Comparison of ENCODE assay signal across 16 cellular contexts in the genomic region with DNA sequence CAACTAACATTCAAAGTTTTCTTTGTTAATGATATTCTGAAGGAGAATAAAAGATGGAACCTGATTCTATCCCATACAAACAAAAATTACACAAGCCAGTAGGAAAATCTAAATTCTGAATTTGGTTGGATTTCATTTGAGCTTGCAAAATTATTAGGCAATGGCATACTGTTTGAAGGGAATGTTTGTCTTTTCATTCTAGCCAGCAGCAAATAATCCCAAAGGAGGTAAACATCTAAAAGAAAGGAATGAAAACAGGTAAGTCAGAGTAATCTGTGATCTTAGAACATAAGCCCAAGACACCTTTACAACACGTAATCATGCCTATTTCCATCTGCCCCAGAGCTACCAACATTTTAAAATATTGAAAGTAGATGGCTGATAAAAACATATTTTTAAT.
DNase-seq lines count a peak whose midpoint lies in the region; ATAC-seq lines count a peak whose summit lies in the region.
"Had no signal": no experiment of that assay in that cellular context is flagged by ENCODE, and none has a peak within 500 bp of the region (broad histone marks: within the 10 kb centered on the region; RNA-seq: fewer than 3 reads in every experiment).

No MANE protein-coding gene starts in this region.

- no peak overlapping the region for H2AK5ac ChIP-seq in neuronal stem cell (ENCODE audit: low read depth, low read length)

- no peak overlapping the region for H4K8ac ChIP-seq in neuronal stem cell (ENCODE audit: low read depth, low read length)

- H3K79me2 ChIP-seq in ACC112 (ENCODE audit: control insufficient read depth, insufficient read depth, low read length, unreplicated experiment) = no peaks in the 10 kb centered on the region

- H2BK120ac ChIP-seq in neuronal stem cell (ENCODE audit: low read depth, low read length) = no peak overlapping the region

- no peak overlapping the region for H3K9ac ChIP-seq in adipocyte (ENCODE audit: low read length)
- H3K9ac ChIP-seq in neuronal stem cell (ENCODE audit: low read depth, low read length, poor library complexity) = no peak overlapping the region

- peaks cover 20% of the 10 kb centered on the region for H3K4me1 ChIP-seq in ACC112 (ENCODE audit: control insufficient read depth, insufficient read depth, low read length, unreplicated experiment)
- peaks cover 8% of the 10 kb centered on the region for H3K4me1 ChIP-seq in adipocyte (ENCODE audit: control insufficient read depth, insufficient read depth, low read length)
- peaks cover 0 to 33% of the 10 kb centered on the region in 2 donors for H3K4me1 ChIP-seq in neuronal stem cell (ENCODE audit: control insufficient read depth in 2 of 2, insufficient read depth in 1 of 2, low read depth in 1 of 2, low read length in 2 of 2)

- no peak overlapping the region for H2BK5ac ChIP-seq in neuronal stem cell (ENCODE audit: low read length)

- H3K18ac ChIP-seq in neuronal stem cell (ENCODE audit: low read length) = no peak overlapping the region

- no peaks in the 10 kb centered on the region for H3K79me1 ChIP-seq in neuronal stem cell (ENCODE audit: low read depth, low read length)

- no CpG with 5 or more reads among the region's 1 CpG for WGBS in neuronal stem cell (ENCODE audit: extremely low coverage in 2 of 2, insufficient read length in 2 of 2, insufficient replicate concordance in 1 of 2), 2 donors

- no peak overlapping the region for H3K4me2 ChIP-seq in neuronal stem cell (ENCODE audit: insufficient read depth, low read length, poor library complexity, severe bottlenecking)

- ATAC-seq in left lobe of liver (peak; percentile 50), GM18858 (IDR thresholded peaks at IDR 0.05; ENCODE audit: unreplicated experiment) (no peak)
- ATAC-seq: GM12878 had no signal

- H3K27me3 ChIP-seq in ACC112 (ENCODE audit: insufficient read depth, low read length) (no peaks in the 10 kb centered on the region), adipocyte (replicated peaks; ENCODE audit: control insufficient read depth, insufficient read depth, low read length) (no peaks in the 10 kb centered on the region), neuronal stem cell (ENCODE audit: control insufficient read depth in 3 of 3, insufficient read depth in 3 of 3, low read depth in 1 of 3, low read length in 3 of 3) (no peaks in the 10 kb centered on the region)

- no peak overlapping the region for H2BK15ac ChIP-seq in neuronal stem cell (ENCODE audit: low read length)

- DNase-seq in adipocyte (ENCODE audit: low read depth) (peak; percentile 24), left lobe of liver (ENCODE audit: low spot score) (no peak), neuronal stem cell (ENCODE audit: low spot score) (no peak), DMS 273 treated with DMSO at 0.1 percent for 48 hours (lab: John Stamatoyannopoulos, UW) (no peak), D341Med (ENCODE audit: low spot score) (no peak)
- no peak for DNase-seq in activated naive CD4-positive, alpha-beta T cell treated with anti-CD3 and anti-CD28 coated beads, Interleukin-2, amount 50 U/mL, for 16 hours
- DNase-seq: AML-193, Caco-2, KBM-7, NCI-H1694, NCI-H2107, NCI-H226, RPMI8226 had no signal

- H3K14ac ChIP-seq in neuronal stem cell (ENCODE audit: low read length) = no peak overlapping the region

- no peak overlapping the region for H3K23ac ChIP-seq in neuronal stem cell (ENCODE audit: low read depth, low read length, poor library complexity)

- H2BK12ac ChIP-seq in neuronal stem cell (ENCODE audit: low read length) = no peak overlapping the region

- H3K4me3 ChIP-seq in ACC112 (ENCODE audit: low read depth, low read length) = no peak overlapping the region
- no peak overlapping the region for H3K4me3 ChIP-seq in adipocyte (ENCODE audit: low read length)
- H3K4me3 ChIP-seq in neuronal stem cell (ENCODE audit: low read length in 2 of 2) = no peak overlapping the region
- H3K4me3 ChIP-seq: GM12878 had no signal

- H2AFZ ChIP-seq in ACC112 (ENCODE audit: low read length, unreplicated experiment) (peak overlapping the region; percentile 61), neuronal stem cell (ENCODE audit: low read length) (peak overlapping the region; percentile 75)

- no peak overlapping the region for H4K91ac ChIP-seq in neuronal stem cell (ENCODE audit: low read depth, low read length, poor library complexity)

- H3K27ac ChIP-seq in ACC112 (ENCODE audit: low read depth, low read length) (no peak overlapping the region), neuronal stem cell (replicated peaks; ENCODE audit: low read length) (no peak overlapping the region)

- H3K9me3 ChIP-seq in adipocyte (ENCODE audit: control insufficient read depth, low read length) = no peaks in the 10 kb centered on the region
- no peaks in the 10 kb centered on the region for H3K9me3 ChIP-seq in neuronal stem cell (replicated peaks in 1 of 2; ENCODE audit: control insufficient read depth in 2 of 2, insufficient read depth in 1 of 2, low read depth in 1 of 2, low read length in 2 of 2)
- H3K9me3 ChIP-seq: Caco-2 had no signal

- H3K36me3 ChIP-seq in ACC112 (ENCODE audit: insufficient read depth, low read length) (no peaks in the 10 kb centered on the region), adipocyte (ENCODE audit: control insufficient read depth, insufficient read depth, low read length, severe bottlenecking) (no peaks in the 10 kb centered on the region), neuronal stem cell (replicated peaks in 1 of 2; ENCODE audit: control insufficient read depth in 2 of 2, insufficient read depth in 2 of 2, low read length in 2 of 2) (no peaks in the 10 kb centered on the region)

- no peak overlapping the region for H3K4ac ChIP-seq in neuronal stem cell (ENCODE audit: low read length)
